8 cellular contexts compared by ENCODE assay signal in genomic region chr9:129696803-129697110, GRCh38. TPM values are rescaled to one million over a fixed set of nuclear protein-coding genes. Genes with fewer than 3 reads are reported as not detected.
A peak's percentile ranks its signal among the peaks of the same experiment; 100 is the strongest.
DNase-seq lines count a peak whose midpoint lies in the region; TF ChIP-seq lines count a peak whose summit lies in the region.

No MANE protein-coding gene starts in this region.

- CTCF ChIA-PET in GM10248 (lab: Yijun Ruan, JAX), result no interaction called here

- peak overlapping the region; percentile 85 for H3K27ac Mint-ChIP-seq in activated T-helper 2 cell treated with anti-CD3 and anti-CD28 coated beads, Interferon-gamma antibody, Interleukin-2, Interleukin-4, amounts not matched to agents 10 μg/mL and 5 μg/mL and 100 μg/mL, durations not matched to agents 14 hours and 24 hours and 36 hours

- intact Hi-C loops in activated T-helper 2 cell treated with anti-CD3 and anti-CD28 coated beads, Interferon-gamma antibody, Interleukin-2, Interleukin-4, amounts not matched to agents 10 μg/mL and 5 μg/mL and 100 μg/mL, durations not matched to agents 14 hours and 24 hours and 36 hours (cut with micrococcal nuclease), result no loop called here

- H3K79me2 ChIP-seq in smooth muscle cell (ENCODE audit: low read depth), result peaks cover 22% of the 10 kb centered on the region

- POLR2A ChIA-PET in GM10248 (lab: Yijun Ruan, JAX), result no interaction called here

- H3K4me1 Mint-ChIP-seq in activated T-helper 2 cell treated with anti-CD3 and anti-CD28 coated beads, Interferon-gamma antibody, Interleukin-2, Interleukin-4, amounts not matched to agents 10 μg/mL and 5 μg/mL and 100 μg/mL, durations not matched to agents 14 hours and 24 hours and 36 hours (ENCODE audit: low read depth), result peaks cover 3% of the 10 kb centered on the region

- H3K4me3 Mint-ChIP-seq in activated T-helper 2 cell treated with anti-CD3 and anti-CD28 coated beads, Interferon-gamma antibody, Interleukin-2, Interleukin-4, amounts not matched to agents 10 μg/mL and 5 μg/mL and 100 μg/mL, durations not matched to agents 14 hours and 24 hours and 36 hours (ENCODE audit: low read depth), result peak overlapping the region; percentile 78

- H3K4me1 ChIP-seq in HUES48 (ENCODE audit: control insufficient read depth, insufficient read depth, low read length) (no peaks in the 10 kb centered on the region), iPS-15b (ENCODE audit: control insufficient read depth, insufficient read depth, low read length) (peaks cover 7% of the 10 kb centered on the region), smooth muscle cell (ENCODE audit: low read depth) (peaks cover 12% of the 10 kb centered on the region)

- peaks cover 21% of the 10 kb centered on the region for H3K27me3 Mint-ChIP-seq in activated T-helper 2 cell treated with anti-CD3 and anti-CD28 coated beads, Interferon-gamma antibody, Interleukin-2, Interleukin-4, amounts not matched to agents 10 μg/mL and 5 μg/mL and 100 μg/mL, durations not matched to agents 14 hours and 24 hours and 36 hours (ENCODE audit: low read depth)

- no peak for TF ChIP-seq CTCF in smooth muscle cell (IDR thresholded peaks at IDR 0.05; ENCODE audit: borderline replicate concordance, insufficient read depth, poor library complexity, severe bottlenecking)
- TF ChIP-seq CTCF in GM10248 (IDR thresholded peaks at IDR 0.05; ENCODE audit: control extremely low read depth, extremely low read depth, low read depth, missing control alignments), result no peak

- H4K20me1 ChIP-seq in smooth muscle cell (ENCODE audit: low read depth), result no peaks in the 10 kb centered on the region

- H2AFZ ChIP-seq in smooth muscle cell (ENCODE audit: low read depth), result no peak overlapping the region

- H3K9me3 Mint-ChIP-seq in activated T-helper 2 cell treated with anti-CD3 and anti-CD28 coated beads, Interferon-gamma antibody, Interleukin-2, Interleukin-4, amounts not matched to agents 10 μg/mL and 5 μg/mL and 100 μg/mL, durations not matched to agents 14 hours and 24 hours and 36 hours, result no peaks in the 10 kb centered on the region

- peaks cover 22% of the 10 kb centered on the region for H3F3A ChIP-seq in smooth muscle cell (ENCODE audit: low read depth)

- 32% methylated on average over 17 of the region's 17 CpGs for WGBS in smooth muscle cell (ENCODE audit: low lambda C conversion rate)

- peak overlapping the region; percentile 90 for H3K4me2 ChIP-seq in smooth muscle cell

- H3K36me3 ChIP-seq in HUES48 (ENCODE audit: control insufficient read depth, insufficient read depth, low read length) (no peaks in the 10 kb centered on the region), iPS-15b (ENCODE audit: control insufficient read depth, insufficient read depth, low read length) (no peaks in the 10 kb centered on the region), smooth muscle cell (ENCODE audit: low read depth) (peaks cover 4% of the 10 kb centered on the region)

- H3K27me3 ChIP-seq in HUES48 (ENCODE audit: control insufficient read depth, insufficient read depth, low read length) (peaks cover 5% of the 10 kb centered on the region; the same call in 1 of the 2 replicates), iPS-15b (ENCODE audit: control insufficient read depth, insufficient read depth, low read length) (peaks cover 2% of the 10 kb centered on the region), smooth muscle cell (ENCODE audit: low read depth) (no peaks in the 10 kb centered on the region)

- no peak for DNase-seq in activated T-helper 2 cell treated with anti-CD3 and anti-CD28 coated beads, Interferon-gamma antibody, Interleukin-2, Interleukin-4, amounts not matched to agents 10 μg/mL and 5 μg/mL and 100 μg/mL, durations not matched to agents 14 hours and 24 hours and 36 hours (ENCODE audit: low spot score)
- DNase-seq in smooth muscle cell (lab: John Stamatoyannopoulos, UW; ENCODE audit: unreplicated experiment), result no peak
- DNase-seq in GM10248 (ENCODE audit: extremely low spot score), result no peak
- no peak for DNase-seq in GM03348 (ENCODE audit: low spot score)
- DNase-seq in NCI-H526 treated with DMSO at 0.1 percent for 48 hours (lab: John Stamatoyannopoulos, UW), result no peak
- DNase-seq in NCI-H748 (lab: John Stamatoyannopoulos, UW; ENCODE audit: unreplicated experiment), result no peak

- H3K9ac ChIP-seq in HUES48 (ENCODE audit: low read depth, low read length) (peak overlapping the region; percentile 76), iPS-15b (ENCODE audit: low read depth, low read length) (no peak overlapping the region), smooth muscle cell (ENCODE audit: low read depth) (peak overlapping the region; percentile 90)

- H3K4me3 ChIP-seq in HUES48 (ENCODE audit: low read depth, low read length) (peak overlapping the region; percentile 68), iPS-15b (ENCODE audit: low read depth, low read length) (peak overlapping the region; percentile 73), smooth muscle cell (peak overlapping the region; percentile 42)

- H3K9me3 ChIP-seq in HUES48 (ENCODE audit: control insufficient read depth, insufficient read depth, low read length) (no peaks in the 10 kb centered on the region), iPS-15b (ENCODE audit: control insufficient read depth, insufficient read depth, low read length) (no peaks in the 10 kb centered on the region), smooth muscle cell (replicated peaks; ENCODE audit: low read depth) (no peaks in the 10 kb centered on the region)

- H3K27ac ChIP-seq in HUES48 (ENCODE audit: low read depth, low read length), result no peak overlapping the region
- peak overlapping the region; percentile 98 for H3K27ac ChIP-seq in smooth muscle cell (ENCODE audit: low read depth)

- H3K36me3 Mint-ChIP-seq in activated T-helper 2 cell treated with anti-CD3 and anti-CD28 coated beads, Interferon-gamma antibody, Interleukin-2, Interleukin-4, amounts not matched to agents 10 μg/mL and 5 μg/mL and 100 μg/mL, durations not matched to agents 14 hours and 24 hours and 36 hours (ENCODE audit: low read depth), result no peaks in the 10 kb centered on the region

RNA-seq across cellular contexts. Expression of gene PRRX2, which starts 31.3 kb away (rescaled TPM):
- total RNA-seq in activated T-helper 2 cell treated with anti-CD3 and anti-CD28 coated beads, Interferon-gamma antibody, Interleukin-2, Interleukin-4, amounts not matched to agents 10 μg/mL and 5 μg/mL and 100 μg/mL, durations not matched to agents 14 hours and 24 hours and 36 hours, result 5.0 and 5.1 TPM in 2 replicates
- total RNA-seq in smooth muscle cell, result 59.9 and 87.7 TPM in 2 replicates
- polyA plus RNA-seq in smooth muscle cell, result 180 and 234 TPM in 2 replicates

RNA-seq across cellular contexts. Expression of gene ASB6, which starts 54.8 kb away (rescaled TPM):
- 21.4 and 22.1 TPM in 2 replicates for total RNA-seq in activated T-helper 2 cell treated with anti-CD3 and anti-CD28 coated beads, Interferon-gamma antibody, Interleukin-2, Interleukin-4, amounts not matched to agents 10 μg/mL and 5 μg/mL and 100 μg/mL, durations not matched to agents 14 hours and 24 hours and 36 hours
- total RNA-seq in smooth muscle cell, result 10.9 and 13.8 TPM in 2 replicates
- 22.2 and 26.0 TPM in 2 replicates for polyA plus RNA-seq in smooth muscle cell

RNA-seq across cellular contexts. Expression of gene PTGES, which starts 56.1 kb away (rescaled TPM):
- total RNA-seq in activated T-helper 2 cell treated with anti-CD3 and anti-CD28 coated beads, Interferon-gamma antibody, Interleukin-2, Interleukin-4, amounts not matched to agents 10 μg/mL and 5 μg/mL and 100 μg/mL, durations not matched to agents 14 hours and 24 hours and 36 hours, result 0.34 and 0.39 TPM in 2 replicates
- 36.9 and 49.5 TPM in 2 replicates for total RNA-seq in smooth muscle cell
- 69.6 and 176 TPM in 2 replicates for polyA plus RNA-seq in smooth muscle cell

Comparison
In these comparisons a context has a peak if more than half of its experiments do, and no peak if none do; other contexts are left out.
1. RNA of gene PTGES, which starts 56.1 kb away (total RNA-seq): 36.9 to 49.5 TPM in smooth muscle cell; 0.34 to 0.39 TPM in activated T-helper 2 cell treated with anti-CD3 and anti-CD28 coated beads, Interferon-gamma antibody, Interleukin-2, Interleukin-4, amounts not matched to agents 10 μg/mL and 5 μg/mL and 100 μg/mL, durations not matched to agents 14 hours and 24 hours and 36 hours; every median in the first group is over 10 times any median in the second.
2. Peak in every context shown above with its lines, with median percentiles within 50 percentile points of each other: H3K4me3 ChIP-seq.